In genomic region chr1:10402729-10403274, GRCh38 we compare ENCODE assay signal across 1 cellular context.
TF ChIP-seq lines count a peak whose summit lies in the region.

No MANE protein-coding gene starts in this region.

TF ChIP-seq in GM23338, 12 proteins besides CTCF, POLR2A, EP300 and RAD21 (continued from another document):
- TF ChIP-seq ZNF462 (CRISPR knock-in tag; IDR thresholded peaks at IDR 0.05), result no peak
- no peak for TF ChIP-seq STAT1 (IDR thresholded peaks at IDR 0.05; ENCODE audit: unreplicated experiment)
- no peak for TF ChIP-seq POLR2AphosphoS5 (IDR thresholded peaks at IDR 0.05; ENCODE audit: low read depth)
- no peak for TF ChIP-seq JUNB (IDR thresholded peaks at IDR 0.05; ENCODE audit: unreplicated experiment)
- TF ChIP-seq EZH2phosphoT487 (IDR thresholded peaks at IDR 0.05; ENCODE audit: unreplicated experiment), result no peak
- TF ChIP-seq, protein P1, sequence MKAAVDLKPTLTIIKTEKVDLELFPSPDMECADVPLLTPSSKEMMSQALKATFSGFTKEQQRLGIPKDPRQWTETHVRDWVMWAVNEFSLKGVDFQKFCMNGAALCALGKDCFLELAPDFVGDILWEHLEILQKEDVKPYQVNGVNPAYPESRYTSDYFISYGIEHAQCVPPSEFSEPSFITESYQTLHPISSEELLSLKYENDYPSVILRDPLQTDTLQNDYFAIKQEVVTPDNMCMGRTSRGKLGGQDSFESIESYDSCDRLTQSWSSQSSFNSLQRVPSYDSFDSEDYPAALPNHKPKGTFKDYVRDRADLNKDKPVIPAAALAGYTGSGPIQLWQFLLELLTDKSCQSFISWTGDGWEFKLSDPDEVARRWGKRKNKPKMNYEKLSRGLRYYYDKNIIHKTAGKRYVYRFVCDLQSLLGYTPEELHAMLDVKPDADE (IDR thresholded peaks at IDR 0.05), result no peak
- no peak for TF ChIP-seq NANOG (IDR thresholded peaks at IDR 0.05; ENCODE audit: borderline replicate concordance)
